Comparison of ENCODE assay signal across 22 cellular contexts in the genomic region with DNA sequence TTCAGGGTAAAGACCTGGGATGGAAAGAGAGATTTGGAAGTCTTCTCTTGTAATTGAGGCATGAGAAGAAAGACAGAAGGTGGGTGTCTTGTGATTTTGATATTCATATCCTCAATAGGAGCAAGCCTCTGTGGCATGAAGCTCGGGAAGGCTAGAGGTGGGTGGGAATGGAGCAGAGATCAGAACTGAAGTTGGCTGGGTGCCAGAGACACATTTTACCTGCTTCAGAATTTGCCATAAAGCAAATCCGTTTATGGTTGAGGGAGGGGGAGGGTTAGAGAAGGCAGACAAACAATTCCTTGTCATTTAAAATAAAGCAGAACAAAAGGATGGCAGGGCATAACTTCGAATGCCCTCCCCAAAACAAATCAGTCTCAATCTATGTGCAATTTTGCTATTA.
DNase-seq lines count a peak whose midpoint lies in the region; ATAC-seq, FAIRE-seq and TF ChIP-seq lines count a peak whose summit lies in the region.
"Had no signal": no experiment of that assay in that cellular context is flagged by ENCODE, and none has a peak within 500 bp of the region (broad histone marks: within the 10 kb centered on the region; RNA-seq: fewer than 3 reads in every experiment).

No MANE protein-coding gene starts in this region.

- H3K9me3 ChIP-seq in A549 (no peaks in the 10 kb centered on the region), hepatocyte (ENCODE audit: low read depth) (no peaks in the 10 kb centered on the region)
- H3K9me3 ChIP-seq: left lung, Peyer's patch had no signal

- CTCF ChIA-PET in A549 (lab: Yijun Ruan, JAX), result no interaction called here

- peaks cover 42% of the 10 kb centered on the region for H3K4me1 ChIP-seq in A549
- H3K4me1 ChIP-seq in hepatocyte (ENCODE audit: insufficient read depth), result peaks cover 5% of the 10 kb centered on the region
- H3K4me1 ChIP-seq: left lung had no signal

- DNase-seq in A549 (ENCODE audit: low read depth in 1 of 2, low spot score in 1 of 2) (peak in 1 of 2 experiments; percentile 1), NCI-H82 treated with DMSO at 0.1 percent for 48 hours (lab: John Stamatoyannopoulos, UW; ENCODE audit: unreplicated experiment) (peak; percentile 46), hepatocyte (ENCODE audit: low spot score) (peak; percentile 21), foreskin melanocyte (no peak)
- DNase-seq in T-helper 2 cell treated with Interferon-gamma antibody and Interleukin-4, amounts not matched to agents 5 μg/mL and 100 μg/mL, for 36 hours (ENCODE audit: low spot score), result no peak
- DNase-seq: activated CD4-positive, alpha-beta memory T cell treated with anti-CD3 and anti-CD28 coated beads, Interleukin-2, amount 10 ng/mL, durations not matched to agents 7 days and 5 days; activated CD4-positive, CD25-positive, alpha-beta regulatory T cell treated with anti-CD3 and anti-CD28 coated beads, Interleukin-2, amount 50 U/mL, for 72 hours; activated effector memory CD4-positive, alpha-beta T cell treated with Interleukin-2 at 50 U/mL for 16 hours; activated naive CD8-positive, alpha-beta T cell treated with anti-CD3 and anti-CD28 coated beads, Interleukin-2, amount 50 U/mL, for 24 hours; C1 segment of cervical spinal cord; cerebellar nuclear complex; HFFc6; immature natural killer cell; KBM-7; left lung; naive thymus-derived CD8-positive, alpha-beta T cell; occipital lobe; Peyer's patch; stimulated activated CD4-positive, alpha-beta T cell treated with anti-CD3 and anti-CD28 coated beads, Interleukin-2, amount 100 ng/mL, for 48 hours had no signal

- no peaks in the 10 kb centered on the region for H4K20me1 ChIP-seq in hepatocyte (ENCODE audit: insufficient read depth, poor library complexity, severe bottlenecking)

- TF ChIP-seq EP300 in A549 (IDR thresholded peaks at IDR 0.05), result no peak
- no peak for TF ChIP-seq EP300 in Ishikawa (IDR thresholded peaks at IDR 0.05; ENCODE audit: borderline replicate concordance)

- H3K4me3 Mint-ChIP-seq in T-helper 2 cell treated with Interferon-gamma antibody and Interleukin-4, amounts not matched to agents 5 μg/mL and 100 μg/mL, for 36 hours, result no peak overlapping the region
- H3K4me3 Mint-ChIP-seq: activated CD4-positive, alpha-beta memory T cell treated with anti-CD3 and anti-CD28 coated beads, Interleukin-2, amount 10 ng/mL, durations not matched to agents 7 days and 5 days; activated naive CD8-positive, alpha-beta T cell treated with anti-CD3 and anti-CD28 coated beads, Interleukin-2, amount 50 U/mL, for 24 hours; HFFc6; immature natural killer cell; naive thymus-derived CD8-positive, alpha-beta T cell; stimulated activated effector memory CD8-positive, alpha-beta T cell treated with anti-CD3 and anti-CD28 coated beads, Interleukin-12 subunit alpha, Interleukin-12 subunit beta, amount 100 ng/mL, for 72 hours had no signal

- 19% methylated on average over 3 of the region's 3 CpGs for WGBS in A549 (ENCODE audit: missing lambda C conversion rate)
- WGBS in hepatocyte (ENCODE audit: low lambda C conversion rate, missing lambda C conversion rate), result 51% methylated on average over 3 of the region's 3 CpGs

- FAIRE-seq in A549 (lab: Jason Lieb, UNC), result no peak

- no peaks in the 10 kb centered on the region for H3K36me3 Mint-ChIP-seq in T-helper 2 cell treated with Interferon-gamma antibody and Interleukin-4, amounts not matched to agents 5 μg/mL and 100 μg/mL, for 36 hours (ENCODE audit: low read depth)
- H3K36me3 Mint-ChIP-seq: immature natural killer cell; naive thymus-derived CD8-positive, alpha-beta T cell; stimulated activated effector memory CD8-positive, alpha-beta T cell treated with anti-CD3 and anti-CD28 coated beads, Interleukin-12 subunit alpha, Interleukin-12 subunit beta, amount 100 ng/mL, for 72 hours had no signal

- TF ChIP-seq RAD21 in A549 (conservative IDR thresholded peaks at IDR 0.05 in 1 of 2, IDR thresholded peaks at IDR 0.05 in 1 of 2) (no peak), Ishikawa (IDR thresholded peaks at IDR 0.05; ENCODE audit: low read depth) (no peak)

- H2AFZ ChIP-seq in hepatocyte, result no peak overlapping the region

- no peaks in the 10 kb centered on the region for H3K27me3 ChIP-seq in hepatocyte
- H3K27me3 ChIP-seq: left lung, Peyer's patch had no signal

- TF ChIP-seq CTCF in A549 (IDR thresholded peaks at IDR 0.05) (no peak), hepatocyte (IDR thresholded peaks at IDR 0.05; ENCODE audit: poor library complexity) (no peak)

- POLR2A ChIA-PET in A549 (lab: Yijun Ruan, JAX), result no interaction called here

- H3K4me2 ChIP-seq in A549, result peak overlapping the region; percentile 80
- no peak overlapping the region for H3K4me2 ChIP-seq in hepatocyte

- H3K79me2 ChIP-seq in hepatocyte, result no peaks in the 10 kb centered on the region

- no peak overlapping the region for H3K27ac Mint-ChIP-seq in T-helper 2 cell treated with Interferon-gamma antibody and Interleukin-4, amounts not matched to agents 5 μg/mL and 100 μg/mL, for 36 hours
- H3K27ac Mint-ChIP-seq: activated CD4-positive, alpha-beta memory T cell treated with anti-CD3 and anti-CD28 coated beads, Interleukin-2, amount 10 ng/mL, durations not matched to agents 7 days and 5 days; activated naive CD8-positive, alpha-beta T cell treated with anti-CD3 and anti-CD28 coated beads, Interleukin-2, amount 50 U/mL, for 24 hours; HFFc6; immature natural killer cell; stimulated activated effector memory CD8-positive, alpha-beta T cell treated with anti-CD3 and anti-CD28 coated beads, Interleukin-12 subunit alpha, Interleukin-12 subunit beta, amount 100 ng/mL, for 72 hours had no signal

- H3K9me3 Mint-ChIP-seq in T-helper 2 cell treated with Interferon-gamma antibody and Interleukin-4, amounts not matched to agents 5 μg/mL and 100 μg/mL, for 36 hours, result no peaks in the 10 kb centered on the region
- H3K9me3 Mint-ChIP-seq: activated CD4-positive, alpha-beta memory T cell treated with anti-CD3 and anti-CD28 coated beads, Interleukin-2, amount 10 ng/mL, durations not matched to agents 7 days and 5 days; activated naive CD8-positive, alpha-beta T cell treated with anti-CD3 and anti-CD28 coated beads, Interleukin-2, amount 50 U/mL, for 24 hours; HFFc6; immature natural killer cell; naive thymus-derived CD8-positive, alpha-beta T cell; stimulated activated effector memory CD8-positive, alpha-beta T cell treated with anti-CD3 and anti-CD28 coated beads, Interleukin-12 subunit alpha, Interleukin-12 subunit beta, amount 100 ng/mL, for 72 hours had no signal

- H3K9me2 ChIP-seq in hepatocyte (replicated peaks; ENCODE audit: insufficient read depth), result no peaks in the 10 kb centered on the region

- peaks cover 2% of the 10 kb centered on the region for H3K27me3 Mint-ChIP-seq in T-helper 2 cell treated with Interferon-gamma antibody and Interleukin-4, amounts not matched to agents 5 μg/mL and 100 μg/mL, for 36 hours (ENCODE audit: low read depth)
- H3K27me3 Mint-ChIP-seq: activated naive CD8-positive, alpha-beta T cell treated with anti-CD3 and anti-CD28 coated beads, Interleukin-2, amount 50 U/mL, for 24 hours had no signal

- H3K4me3 ChIP-seq in A549 (no peak overlapping the region), hepatocyte (no peak overlapping the region)
- H3K4me3 ChIP-seq: left lung, Peyer's patch had no signal

- H3K27ac ChIP-seq in A549 (peak overlapping the region; percentile 74 to 84), hepatocyte (peak overlapping the region; percentile 52)
- H3K27ac ChIP-seq: left lung had no signal

- no peak for TF ChIP-seq POLR2A in A549 (IDR thresholded peaks at IDR 0.05; ENCODE audit: low read length)

- no peaks in the 10 kb centered on the region for H3K4me1 Mint-ChIP-seq in T-helper 2 cell treated with Interferon-gamma antibody and Interleukin-4, amounts not matched to agents 5 μg/mL and 100 μg/mL, for 36 hours (ENCODE audit: low read depth)
- H3K4me1 Mint-ChIP-seq: activated CD4-positive, alpha-beta memory T cell treated with anti-CD3 and anti-CD28 coated beads, Interleukin-2, amount 10 ng/mL, durations not matched to agents 7 days and 5 days; activated naive CD8-positive, alpha-beta T cell treated with anti-CD3 and anti-CD28 coated beads, Interleukin-2, amount 50 U/mL, for 24 hours; immature natural killer cell; naive thymus-derived CD8-positive, alpha-beta T cell; stimulated activated effector memory CD8-positive, alpha-beta T cell treated with anti-CD3 and anti-CD28 coated beads, Interleukin-12 subunit alpha, Interleukin-12 subunit beta, amount 100 ng/mL, for 72 hours had no signal

- no peak for ATAC-seq in A549
- no peak for ATAC-seq in GM18870 (IDR thresholded peaks at IDR 0.05; ENCODE audit: unreplicated experiment)
- ATAC-seq: activated naive CD8-positive, alpha-beta T cell treated with anti-CD3 and anti-CD28 coated beads, Interleukin-2, amount 50 U/mL, for 24 hours; left lung; naive thymus-derived CD8-positive, alpha-beta T cell; stimulated activated effector memory CD8-positive, alpha-beta T cell treated with anti-CD3 and anti-CD28 coated beads, Interleukin-12 subunit alpha, Interleukin-12 subunit beta, amount 100 ng/mL, for 72 hours had no signal

- no peaks in the 10 kb centered on the region for H3K36me3 ChIP-seq in hepatocyte (replicated peaks; ENCODE audit: insufficient read depth, low read depth)
- H3K36me3 ChIP-seq: left lung, Peyer's patch had no signal

TF ChIP-seq in A549, 52 proteins besides CTCF, POLR2A, EP300 and RAD21:
- TF ChIP-seq, protein P1, sequence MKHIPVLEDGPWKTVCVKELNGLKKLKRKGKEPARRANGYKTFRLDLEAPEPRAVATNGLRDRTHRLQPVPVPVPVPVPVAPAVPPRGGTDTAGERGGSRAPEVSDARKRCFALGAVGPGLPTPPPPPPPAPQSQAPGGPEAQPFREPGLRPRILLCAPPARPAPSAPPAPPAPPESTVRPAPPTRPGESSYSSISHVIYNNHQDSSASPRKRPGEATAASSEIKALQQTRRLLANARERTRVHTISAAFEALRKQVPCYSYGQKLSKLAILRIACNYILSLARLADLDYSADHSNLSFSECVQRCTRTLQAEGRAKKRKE (CRISPR knock-in tag; IDR thresholded peaks at IDR 0.05; ENCODE audit: low read depth), result no peak

TF ChIP-seq in Ishikawa, 13 proteins besides CTCF, POLR2A, EP300 and RAD21:
- no peak for TF ChIP-seq TEAD4 (IDR thresholded peaks at IDR 0.05)
- no peak for TF ChIP-seq ZBTB7A (IDR thresholded peaks at IDR 0.05; ENCODE audit: low read depth)
- TF ChIP-seq NFIC (IDR thresholded peaks at IDR 0.05), result peak; percentile 52
- TF ChIP-seq TAF1 (IDR thresholded peaks at IDR 0.05; ENCODE audit: low read depth), result no peak

Comparison
In these comparisons a context has a peak if more than half of its experiments do, and no peak if none do; other contexts are left out.
1. DNase-seq: peak in NCI-H82 treated with DMSO at 0.1 percent for 48 hours (single experiment) and hepatocyte (single experiment); none in T-helper 2 cell treated with Interferon-gamma antibody and Interleukin-4, amounts not matched to agents 5 μg/mL and 100 μg/mL, for 36 hours (single experiment) and foreskin melanocyte (single experiment).